In genomic region chr10:132342553-132342952, GRCh38 we compare ENCODE assay signal across 29 cellular contexts.
"Had no signal": no experiment of that assay in that cellular context is flagged by ENCODE, and none has a peak within 500 bp of the region (broad histone marks: within the 10 kb centered on the region; RNA-seq: fewer than 3 reads in every experiment).

No MANE protein-coding gene starts in this region.

- H3K27ac ChIP-seq: stomach, suprapubic skin, testis, thoracic aorta, thyroid gland, tibial artery, tibial nerve, transverse colon, upper lobe of left lung, upper lobe of right lung, uterus, vagina had no signal

- DNase-seq: stimulated activated CD4-positive, alpha-beta T cell treated with anti-CD3 and anti-CD28 coated beads, Interleukin-2, amount 100 ng/mL, for 48 hours; stimulated activated CD4-positive, alpha-beta T cell treated with anti-CD3 and anti-CD28 coated beads, Interleukin-4, amount 100 ng/mL, for 1 hour; stimulated activated CD4-positive, alpha-beta T cell treated with anti-CD3 and anti-CD28 coated beads, Interleukin-4, amount 100 ng/mL, for 24 hours; stimulated activated CD4-positive, alpha-beta T cell treated with anti-CD3 and anti-CD28 coated beads, Interleukin-4, amount 100 ng/mL, for 4 hours; stimulated activated CD8-positive, alpha-beta memory T cell treated with anti-CD3 and anti-CD28 coated beads, Interleukin-4, amount 100 ng/mL, for 48 hours; stimulated activated naive B cell treated with anti-CD40 and anti-IgM and Interleukin-4, amounts not matched to agents 10 μg/mL and 1 μg/mL and 100 μg/mL, for 72 hours; stimulated activated naive CD4-positive, alpha-beta T cell; stimulated activated naive CD4-positive, alpha-beta T cell treated with Interleukin-2 at 50 U/mL for 16 hours; stimulated activated naive CD8-positive, alpha-beta T cell treated with anti-CD3 and anti-CD28 coated beads, Interleukin-15, amount 100 ng/mL, for 72 hours; stimulated activated naive CD8-positive, alpha-beta T cell treated with anti-CD3 and anti-CD28 coated beads, Interleukin-15, Interleukin-2, amounts not matched to agents 100 U/mL and 50 U/mL, for 24 hours; stomach; substantia nigra; testis; thyroid gland; transverse colon; trophoblast cell; uterus had no signal

- H3K4me1 ChIP-seq: suprapubic skin, testis, thyroid gland, tibial artery, tibial nerve, upper lobe of right lung, uterus, vagina had no signal

- FAIRE-seq: urothelium cell line had no signal

- H3K36me3 Mint-ChIP-seq: stimulated activated effector memory CD8-positive, alpha-beta T cell treated with anti-CD3 and anti-CD28 coated beads, Interleukin-12 subunit alpha, Interleukin-12 subunit beta, amount 100 ng/mL, for 72 hours had no signal

- H3K9me3 Mint-ChIP-seq: stimulated activated effector memory CD8-positive, alpha-beta T cell treated with anti-CD3 and anti-CD28 coated beads, Interleukin-12 subunit alpha, Interleukin-12 subunit beta, amount 100 ng/mL, for 72 hours; stimulated activated naive CD8-positive, alpha-beta T cell treated with anti-CD3 and anti-CD28 coated beads, Interleukin-15, Interleukin-2, amounts not matched to agents 100 ng/mL and 50 ng/mL, for 24 hours; type B pancreatic cell had no signal

- H3K9me3 ChIP-seq: stomach, suprapubic skin, testis, thoracic aorta, thyroid gland, tibial artery, transverse colon, upper lobe of left lung, upper lobe of right lung, uterus, vagina had no signal

- H3K27me3 Mint-ChIP-seq: stimulated activated memory B cell treated with anti-CD40 and anti-IgM and Interleukin-4, amounts not matched to agents 10 μg/mL and 1 μg/mL and 100 μg/mL, for 72 hours; stimulated activated naive B cell treated with anti-CD40 and anti-IgM and Interleukin-4, amounts not matched to agents 10 μg/mL and 1 μg/mL and 100 μg/mL, for 72 hours; stimulated activated naive CD8-positive, alpha-beta T cell treated with anti-CD3 and anti-CD28 coated beads, Interleukin-15, amount 100 ng/mL, for 72 hours; stimulated activated naive CD8-positive, alpha-beta T cell treated with anti-CD3 and anti-CD28 coated beads, Interleukin-15, Interleukin-2, amounts not matched to agents 100 ng/mL and 50 ng/mL, for 24 hours; type B pancreatic cell had no signal

- H3K27ac Mint-ChIP-seq: stimulated activated effector memory CD8-positive, alpha-beta T cell treated with anti-CD3 and anti-CD28 coated beads, Interleukin-12 subunit alpha, Interleukin-12 subunit beta, amount 100 ng/mL, for 72 hours; stimulated activated memory B cell treated with anti-CD40 and anti-IgM and Interleukin-4, amounts not matched to agents 10 μg/mL and 1 μg/mL and 100 μg/mL, for 72 hours; stimulated activated naive B cell treated with anti-CD40 and anti-IgM and Interleukin-4, amounts not matched to agents 10 μg/mL and 1 μg/mL and 100 μg/mL, for 72 hours; stimulated activated naive CD8-positive, alpha-beta T cell treated with anti-CD3 and anti-CD28 coated beads, Interleukin-15, amount 100 ng/mL, for 72 hours; stimulated activated naive CD8-positive, alpha-beta T cell treated with anti-CD3 and anti-CD28 coated beads, Interleukin-15, Interleukin-2, amounts not matched to agents 100 ng/mL and 50 ng/mL, for 24 hours; type B pancreatic cell had no signal

- H3K4me3 Mint-ChIP-seq: stimulated activated effector memory CD8-positive, alpha-beta T cell treated with anti-CD3 and anti-CD28 coated beads, Interleukin-12 subunit alpha, Interleukin-12 subunit beta, amount 100 ng/mL, for 72 hours; stimulated activated memory B cell treated with anti-CD40 and anti-IgM and Interleukin-4, amounts not matched to agents 10 μg/mL and 1 μg/mL and 100 μg/mL, for 72 hours; stimulated activated naive B cell treated with anti-CD40 and anti-IgM and Interleukin-4, amounts not matched to agents 10 μg/mL and 1 μg/mL and 100 μg/mL, for 72 hours; stimulated activated naive CD8-positive, alpha-beta T cell treated with anti-CD3 and anti-CD28 coated beads, Interleukin-15, amount 100 ng/mL, for 72 hours; stimulated activated naive CD8-positive, alpha-beta T cell treated with anti-CD3 and anti-CD28 coated beads, Interleukin-15, Interleukin-2, amounts not matched to agents 100 ng/mL and 50 ng/mL, for 24 hours; type B pancreatic cell had no signal

- H3K4me3 ChIP-seq: stomach, suprapubic skin, testis, thoracic aorta, thyroid gland, tibial artery, tibial nerve, transverse colon, upper lobe of left lung, upper lobe of right lung, uterus, vagina had no signal

- H3K27me3 ChIP-seq: stomach, suprapubic skin, testis, thyroid gland, tibial artery, tibial nerve, transverse colon, upper lobe of left lung, upper lobe of right lung, uterus, vagina had no signal

- H3K36me3 ChIP-seq: thoracic aorta, transverse colon, uterus had no signal

- ATAC-seq: stimulated activated effector memory CD8-positive, alpha-beta T cell treated with anti-CD3 and anti-CD28 coated beads, Interleukin-12 subunit alpha, Interleukin-12 subunit beta, amount 100 ng/mL, for 72 hours; stimulated activated memory B cell treated with anti-CD40 and anti-IgM and Interleukin-4, amounts not matched to agents 10 μg/mL and 1 μg/mL and 100 μg/mL, for 72 hours; stimulated activated naive B cell treated with anti-CD40 and anti-IgM and Interleukin-4, amounts not matched to agents 10 μg/mL and 1 μg/mL and 100 μg/mL, for 72 hours; stimulated activated naive CD8-positive, alpha-beta T cell treated with anti-CD3 and anti-CD28 coated beads, Interleukin-15, amount 100 ng/mL, for 72 hours; stimulated activated naive CD8-positive, alpha-beta T cell treated with anti-CD3 and anti-CD28 coated beads, Interleukin-15, Interleukin-2, amounts not matched to agents 100 U/mL and 50 U/mL, for 24 hours; upper lobe of right lung had no signal
